ENCODE assay signal across 8 cellular contexts in the genomic region with DNA sequence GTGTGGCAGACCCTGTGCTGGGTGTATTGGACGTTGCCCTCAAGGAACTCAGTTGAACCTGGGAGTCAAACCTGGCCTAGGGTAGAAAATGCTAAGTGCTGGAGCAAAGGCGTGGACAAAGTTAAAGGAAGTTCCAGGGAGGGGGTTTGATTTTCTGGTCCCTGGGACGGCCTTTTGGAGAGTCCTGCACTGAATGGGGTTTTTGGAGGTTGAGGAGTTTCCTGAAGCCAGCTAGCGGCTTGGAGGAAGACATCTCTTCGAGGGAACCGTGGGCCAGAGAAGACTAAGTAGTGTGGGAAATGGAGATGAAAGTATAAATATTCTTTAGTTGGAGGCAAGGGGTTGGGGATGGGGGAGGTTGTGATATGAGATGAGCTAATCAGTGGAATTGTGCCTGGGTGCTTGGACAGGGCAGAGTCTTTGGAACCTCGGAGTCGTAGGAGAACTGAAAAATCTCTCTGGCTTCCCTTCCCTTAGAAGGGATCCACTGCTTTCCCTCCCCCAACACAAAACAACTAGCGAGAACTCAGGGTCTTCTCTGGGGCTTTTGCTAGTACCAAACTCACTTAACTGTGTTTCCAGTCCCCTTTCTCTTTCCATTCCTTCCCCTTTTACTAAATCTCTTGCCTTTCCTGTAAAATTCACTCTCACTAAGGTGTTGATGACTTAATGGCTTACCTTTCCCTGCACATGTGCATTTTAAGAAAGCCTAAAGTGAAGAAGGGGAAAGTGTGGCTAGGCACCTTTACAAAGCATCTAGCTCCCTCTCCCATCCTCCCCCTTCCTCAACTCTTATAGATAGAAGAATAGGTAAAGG. TPM values are rescaled to one million over a fixed set of nuclear protein-coding genes. Genes with fewer than 3 reads are reported as not detected.
DNase-seq lines count a peak whose midpoint lies in the region; ATAC-seq and TF ChIP-seq lines count a peak whose summit lies in the region.

No MANE protein-coding gene starts in this region.

- H3K9me3 Mint-ChIP-seq in progenitor cell of endocrine pancreas (ENCODE audit: low read depth) = no peaks in the 10 kb centered on the region

- H3K36me3 ChIP-seq in ES-I3 (ENCODE audit: insufficient read depth, low read length) = no peaks in the 10 kb centered on the region; the same call in 1 of the 2 replicates

- no peak for TF ChIP-seq CTCF in fibroblast of mammary gland (conservative IDR thresholded peaks at IDR 0.05; ENCODE audit: control insufficient read depth, insufficient read depth, low read depth, low read length)
- TF ChIP-seq CTCF in progenitor cell of endocrine pancreas (IDR thresholded peaks at IDR 0.05; ENCODE audit: unreplicated experiment) = no peak

- H3K4me1 Mint-ChIP-seq in progenitor cell of endocrine pancreas (ENCODE audit: low read depth) = peaks cover 48% of the 10 kb centered on the region

- H3K27me3 Mint-ChIP-seq in progenitor cell of endocrine pancreas = no peaks in the 10 kb centered on the region

- peak overlapping the region; percentile 63 for H3K9ac ChIP-seq in ES-I3 (ENCODE audit: low read depth, low read length)

- H3K4me3 ChIP-seq in fibroblast of mammary gland (ENCODE audit: control insufficient read depth, low read depth, low read length) = peak overlapping the region; percentile 81

- peak overlapping the region; percentile 70 for H3K27ac Mint-ChIP-seq in progenitor cell of endocrine pancreas

- peaks cover 21% of the 10 kb centered on the region; the same call in 1 of the 2 replicates for H3K4me1 ChIP-seq in ES-I3 (ENCODE audit: insufficient read depth, low read length)

- peak; percentile 20 for DNase-seq in RPMI7951 (ENCODE audit: low read depth)
- DNase-seq in fibroblast of mammary gland (ENCODE audit: low read depth) = peak; percentile 29
- DNase-seq in progenitor cell of endocrine pancreas (ENCODE audit: low spot score, unreplicated experiment) = no peak
- DNase-seq in stimulated activated CD8-positive, alpha-beta memory T cell treated with anti-CD3 and anti-CD28 coated beads, Interleukin-4, amount 100 ng/mL, for 48 hours = no peak
- DNase-seq in LoVo (ENCODE audit: low spot score) = no peak
- no peak for DNase-seq in activated effector memory CD4-positive, alpha-beta T cell treated with Interleukin-2 at 50 U/mL for 16 hours

- H3K4me3 Mint-ChIP-seq in progenitor cell of endocrine pancreas (ENCODE audit: low read depth) = peak overlapping the region; percentile 93

- ATAC-seq in GM18868 (IDR thresholded peaks at IDR 0.05; ENCODE audit: unreplicated experiment) = no peak

- no peaks in the 10 kb centered on the region for H3K36me3 Mint-ChIP-seq in progenitor cell of endocrine pancreas (ENCODE audit: insufficient read depth)

- no peaks in the 10 kb centered on the region for H3K9me3 ChIP-seq in ES-I3 (ENCODE audit: control insufficient read depth, insufficient read depth, low read length)

RNA-seq across cellular contexts. Expression of gene LPP, which starts 1.0 kb away (rescaled TPM):
- total RNA-seq in RPMI7951 (2014; rRNA removed; shearing (Covaris generic)) = 21.3 and 30.2 TPM in 2 replicates
- 131 and 144 TPM in 2 replicates for total RNA-seq in progenitor cell of endocrine pancreas

Comparison
In these comparisons a context has a peak if more than half of its experiments do, and no peak if none do; other contexts are left out.
1. DNase-seq: peak in RPMI7951 (single experiment) and fibroblast of mammary gland (single experiment); none in progenitor cell of endocrine pancreas (single experiment), stimulated activated CD8-positive, alpha-beta memory T cell treated with anti-CD3 and anti-CD28 coated beads, Interleukin-4, amount 100 ng/mL, for 48 hours (single experiment), LoVo (single experiment) and activated effector memory CD4-positive, alpha-beta T cell treated with Interleukin-2 at 50 U/mL for 16 hours (single experiment).